ENCODE assay signal across 1 cellular context in genomic region chr11:64743591-64744543, GRCh38.
A peak's percentile ranks its signal among the peaks of the same experiment; 100 is the strongest.
TF ChIP-seq lines count a peak whose summit lies in the region.

RASGRP2 (minus strand) TSS chr11:64744142; CDS start chr11:64742866, 1,276 bp downstream.

TF ChIP-seq in K562, 482 proteins besides CTCF, POLR2A, EP300 and RAD21 (continued from another document and continues in another):
- TF ChIP-seq, protein P1, sequence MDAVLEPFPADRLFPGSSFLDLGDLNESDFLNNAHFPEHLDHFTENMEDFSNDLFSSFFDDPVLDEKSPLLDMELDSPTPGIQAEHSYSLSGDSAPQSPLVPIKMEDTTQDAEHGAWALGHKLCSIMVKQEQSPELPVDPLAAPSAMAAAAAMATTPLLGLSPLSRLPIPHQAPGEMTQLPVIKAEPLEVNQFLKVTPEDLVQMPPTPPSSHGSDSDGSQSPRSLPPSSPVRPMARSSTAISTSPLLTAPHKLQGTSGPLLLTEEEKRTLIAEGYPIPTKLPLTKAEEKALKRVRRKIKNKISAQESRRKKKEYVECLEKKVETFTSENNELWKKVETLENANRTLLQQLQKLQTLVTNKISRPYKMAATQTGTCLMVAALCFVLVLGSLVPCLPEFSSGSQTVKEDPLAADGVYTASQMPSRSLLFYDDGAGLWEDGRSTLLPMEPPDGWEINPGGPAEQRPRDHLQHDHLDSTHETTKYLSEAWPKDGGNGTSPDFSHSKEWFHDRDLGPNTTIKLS (IDR thresholded peaks at IDR 0.05; ENCODE audit: borderline replicate concordance, low read depth) = no peak
- TF ChIP-seq RUNX1 (IDR thresholded peaks at IDR 0.05; ENCODE audit: low read depth) (no peak), PYGO2 (tag; IDR thresholded peaks at IDR 0.05) (no peak), ZNF639 (CRISPR knock-in tag; conservative IDR thresholded peaks at IDR 0.05 in 1 of 2, IDR thresholded peaks at IDR 0.05 in 1 of 2) (no peak), ZSCAN32 (CRISPR knock-in tag; IDR thresholded peaks at IDR 0.05) (no peak), MYBL2 (IDR thresholded peaks at IDR 0.05; ENCODE audit: low read depth) (no peak), MYBL2 (CRISPR knock-in tag; IDR thresholded peaks at IDR 0.05; ENCODE audit: borderline replicate concordance) (no peak), RHOXF2B (CRISPR knock-in tag; conservative IDR thresholded peaks at IDR 0.05) (no peak), SMAD1 (IDR thresholded peaks at IDR 0.05; ENCODE audit: low read depth, low read length, partially characterized antibody) (no peak), TBL1XR1 (IDR thresholded peaks at IDR 0.05; ENCODE audit: low read length in 2 of 2) (no peak), ZKSCAN1 (IDR thresholded peaks at IDR 0.05; ENCODE audit: low read depth, low read length) (no peak), ZNF696 (CRISPR knock-in tag; conservative IDR thresholded peaks at IDR 0.05) (no peak), RB1 (IDR thresholded peaks at IDR 0.05; ENCODE audit: low read depth) (peak; percentile 83; the same call in 1 of the 2 replicates), PTRF (tag; IDR thresholded peaks at IDR 0.05) (no peak), NUFIP1 (IDR thresholded peaks at IDR 0.05; ENCODE audit: partially characterized antibody) (no peak), CHD1 (IDR thresholded peaks at IDR 0.05; ENCODE audit: low read length) (peak; percentile 33), SUPT5H (IDR thresholded peaks at IDR 0.05) (no peak), SETDB1 (IDR thresholded peaks at IDR 0.05; ENCODE audit: low read length) (no peak), ZNF431 (CRISPR knock-in tag; IDR thresholded peaks at IDR 0.05) (no peak), ZNF224 (CRISPR knock-in tag; IDR thresholded peaks at IDR 0.05) (no peak), BHLHE40 (IDR thresholded peaks at IDR 0.05; ENCODE audit: low read length) (peak; percentile 37; the same call in 1 of the 2 replicates), CSDE1 (IDR thresholded peaks at IDR 0.05) (no peak), SRSF1 (IDR thresholded peaks at IDR 0.05; ENCODE audit: low read depth, low read length) (no peak), CCNT2 (IDR thresholded peaks at IDR 0.05; ENCODE audit: borderline replicate concordance, extremely low read depth, insufficient read length, low read depth, low read length) (no peak), E2F4 (CRISPR knock-in tag; IDR thresholded peaks at IDR 0.05; ENCODE audit: low read depth) (no peak), NFIC (IDR thresholded peaks at IDR 0.05) (no peak; the same call in 1 of the 2 replicates), U2AF2 (optimal IDR thresholded peaks at IDR 0.05; ENCODE audit: low read depth, low read length) (no peak), KLF16 (IDR thresholded peaks at IDR 0.05) (0 out of 2 replicates have a peak, but pooled peaks have one; percentile 19), ZNF408 (CRISPR knock-in tag; IDR thresholded peaks at IDR 0.05; ENCODE audit: low read depth) (no peak), GATAD2B (IDR thresholded peaks at IDR 0.05; ENCODE audit: borderline replicate concordance) (no peak), KDM5B (IDR thresholded peaks at IDR 0.05; ENCODE audit: insufficient replicate concordance, low read depth, low read length) (no peak), HMGXB4 (CRISPR knock-in tag; IDR thresholded peaks at IDR 0.05) (peak; percentile 78; the same call in 1 of the 2 replicates), PTBP1 (IDR thresholded peaks at IDR 0.05; ENCODE audit: low read depth, low read length) (0 out of 2 replicates have a peak, but pooled peaks have one; percentile 76), SAFB (IDR thresholded peaks at IDR 0.05; ENCODE audit: borderline replicate concordance, low read depth, low read length) (peak; percentile 81; the same call in 1 of the 2 replicates), JUND (IDR thresholded peaks at IDR 0.05; ENCODE audit: borderline replicate concordance, low read depth, low read length) (peak; percentile 51; the same call in 1 of the 2 replicates), JUND (tag; IDR thresholded peaks at IDR 0.05; ENCODE audit: borderline replicate concordance, low read depth, low read length) (no peak; the same call in 1 of the 3 replicates), ELF4 (CRISPR knock-in tag; IDR thresholded peaks at IDR 0.05) (no peak), FOXK1 (CRISPR knock-in tag; IDR thresholded peaks at IDR 0.05; ENCODE audit: borderline replicate concordance) (no peak), TCFL5 (CRISPR knock-in tag; conservative IDR thresholded peaks at IDR 0.05) (no peak), ZNF707 (CRISPR knock-in tag; conservative IDR thresholded peaks at IDR 0.05) (no peak), NR3C1 (CRISPR knock-in tag; IDR thresholded peaks at IDR 0.05) (no peak), KDM1A (IDR thresholded peaks at IDR 0.05) (peak; percentile 88 to 92), ZNF280A (IDR thresholded peaks at IDR 0.05; ENCODE audit: low read depth, partially characterized antibody) (no peak), ZFP1 (CRISPR knock-in tag; IDR thresholded peaks at IDR 0.05) (no peak), ZFP36 (IDR thresholded peaks at IDR 0.05; ENCODE audit: low read depth, low read length, partially characterized antibody) (no peak), MAFK (IDR thresholded peaks at IDR 0.05; ENCODE audit: low read length) (no peak), MAX (CRISPR knock-in tag; IDR thresholded peaks at IDR 0.05) (peak; percentile 91), KHSRP (IDR thresholded peaks at IDR 0.05) (no peak), CAMTA2 (CRISPR knock-in tag; conservative IDR thresholded peaks at IDR 0.05) (no peak), PHF8 (IDR thresholded peaks at IDR 0.05; ENCODE audit: borderline replicate concordance, low read length) (no peak), CHD2 (IDR thresholded peaks at IDR 0.05; ENCODE audit: low read depth, low read length) (no peak), LEF1 (IDR thresholded peaks at IDR 0.05) (0 out of 2 replicates have a peak, but pooled peaks have one; percentile 28), MBD2 (IDR thresholded peaks at IDR 0.05; ENCODE audit: borderline replicate concordance, low read depth) (no peak), ZNF589 (CRISPR knock-in tag; IDR thresholded peaks at IDR 0.05; ENCODE audit: low read depth) (no peak), ARID2 (IDR thresholded peaks at IDR 0.05) (0 out of 2 replicates have a peak, but pooled peaks have one; percentile 28), ZNF324 (CRISPR knock-in tag; IDR thresholded peaks at IDR 0.05) (no peak), SRSF9 (IDR thresholded peaks at IDR 0.05; ENCODE audit: borderline replicate concordance, low read depth, low read length) (no peak), TCF7 (IDR thresholded peaks at IDR 0.05; ENCODE audit: borderline replicate concordance) (no peak), ETS1 (conservative IDR thresholded peaks at IDR 0.05; ENCODE audit: control insufficient read depth, low read depth, low read length) (peak; percentile 46), SNRNP70 (optimal IDR thresholded peaks at IDR 0.05; ENCODE audit: low read depth, low read length) (no peak)
- TF ChIP-seq, protein P2, sequence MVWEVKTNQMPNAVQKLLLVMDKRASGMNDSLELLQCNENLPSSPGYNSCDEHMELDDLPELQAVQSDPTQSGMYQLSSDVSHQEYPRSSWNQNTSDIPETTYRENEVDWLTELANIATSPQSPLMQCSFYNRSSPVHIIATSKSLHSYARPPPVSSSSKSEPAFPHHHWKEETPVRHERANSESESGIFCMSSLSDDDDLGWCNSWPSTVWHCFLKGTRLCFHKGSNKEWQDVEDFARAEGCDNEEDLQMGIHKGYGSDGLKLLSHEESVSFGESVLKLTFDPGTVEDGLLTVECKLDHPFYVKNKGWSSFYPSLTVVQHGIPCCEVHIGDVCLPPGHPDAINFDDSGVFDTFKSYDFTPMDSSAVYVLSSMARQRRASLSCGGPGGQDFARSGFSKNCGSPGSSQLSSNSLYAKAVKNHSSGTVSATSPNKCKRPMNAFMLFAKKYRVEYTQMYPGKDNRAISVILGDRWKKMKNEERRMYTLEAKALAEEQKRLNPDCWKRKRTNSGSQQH (CRISPR knock-in tag; IDR thresholded peaks at IDR 0.05) = no peak
- TF ChIP-seq, protein P3, sequence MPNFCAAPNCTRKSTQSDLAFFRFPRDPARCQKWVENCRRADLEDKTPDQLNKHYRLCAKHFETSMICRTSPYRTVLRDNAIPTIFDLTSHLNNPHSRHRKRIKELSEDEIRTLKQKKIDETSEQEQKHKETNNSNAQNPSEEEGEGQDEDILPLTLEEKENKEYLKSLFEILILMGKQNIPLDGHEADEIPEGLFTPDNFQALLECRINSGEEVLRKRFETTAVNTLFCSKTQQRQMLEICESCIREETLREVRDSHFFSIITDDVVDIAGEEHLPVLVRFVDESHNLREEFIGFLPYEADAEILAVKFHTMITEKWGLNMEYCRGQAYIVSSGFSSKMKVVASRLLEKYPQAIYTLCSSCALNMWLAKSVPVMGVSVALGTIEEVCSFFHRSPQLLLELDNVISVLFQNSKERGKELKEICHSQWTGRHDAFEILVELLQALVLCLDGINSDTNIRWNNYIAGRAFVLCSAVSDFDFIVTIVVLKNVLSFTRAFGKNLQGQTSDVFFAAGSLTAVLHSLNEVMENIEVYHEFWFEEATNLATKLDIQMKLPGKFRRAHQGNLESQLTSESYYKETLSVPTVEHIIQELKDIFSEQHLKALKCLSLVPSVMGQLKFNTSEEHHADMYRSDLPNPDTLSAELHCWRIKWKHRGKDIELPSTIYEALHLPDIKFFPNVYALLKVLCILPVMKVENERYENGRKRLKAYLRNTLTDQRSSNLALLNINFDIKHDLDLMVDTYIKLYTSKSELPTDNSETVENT (CRISPR knock-in tag; IDR thresholded peaks at IDR 0.05) = no peak
- TF ChIP-seq, protein P4, sequence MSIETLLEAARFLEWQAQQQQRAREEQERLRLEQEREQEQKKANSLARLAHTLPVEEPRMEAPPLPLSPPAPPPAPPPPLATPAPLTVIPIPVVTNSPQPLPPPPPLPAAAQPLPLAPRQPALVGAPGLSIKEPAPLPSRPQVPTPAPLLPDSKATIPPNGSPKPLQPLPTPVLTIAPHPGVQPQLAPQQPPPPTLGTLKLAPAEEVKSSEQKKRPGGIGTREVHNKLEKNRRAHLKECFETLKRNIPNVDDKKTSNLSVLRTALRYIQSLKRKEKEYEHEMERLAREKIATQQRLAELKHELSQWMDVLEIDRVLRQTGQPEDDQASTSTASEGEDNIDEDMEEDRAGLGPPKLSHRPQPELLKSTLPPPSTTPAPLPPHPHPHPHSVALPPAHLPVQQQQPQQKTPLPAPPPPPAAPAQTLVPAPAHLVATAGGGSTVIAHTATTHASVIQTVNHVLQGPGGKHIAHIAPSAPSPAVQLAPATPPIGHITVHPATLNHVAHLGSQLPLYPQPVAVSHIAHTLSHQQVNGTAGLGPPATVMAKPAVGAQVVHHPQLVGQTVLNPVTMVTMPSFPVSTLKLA (conservative IDR thresholded peaks at IDR 0.05) = peak; percentile 88 to 91
